8 cellular contexts compared by ENCODE assay signal in genomic region chr14:92511472-92512247, GRCh38. TPM values are rescaled to one million over a fixed set of nuclear protein-coding genes. Genes with fewer than 3 reads are reported as not detected.
A peak's percentile ranks its signal among the peaks of the same experiment; 100 is the strongest.
DNase-seq lines count a peak whose midpoint lies in the region; ATAC-seq and TF ChIP-seq lines count a peak whose summit lies in the region.

No MANE protein-coding gene starts in this region.

- H3K27ac ChIP-seq in SK-N-MC, result no peak overlapping the region
- H3K27ac ChIP-seq in foreskin keratinocyte, result peak overlapping the region; percentile 59

- TF ChIP-seq CTCF in foreskin keratinocyte (conservative IDR thresholded peaks at IDR 0.05), result no peak

- no peak overlapping the region for H3K4me3 ChIP-seq in SK-N-MC
- H3K4me3 ChIP-seq in skeletal muscle cell (ENCODE audit: low read depth, low read length), result no peak overlapping the region

- ATAC-seq in foreskin keratinocyte, result peak; percentile 80
- no peak for ATAC-seq in HG02970 (IDR thresholded peaks at IDR 0.05; ENCODE audit: low FRiP score, unreplicated experiment)
- ATAC-seq in GM19452 (IDR thresholded peaks at IDR 0.05; ENCODE audit: unreplicated experiment), result no peak

- DNase-seq in GM03348 (ENCODE audit: low spot score) (peak; percentile 90), SK-N-MC (ENCODE audit: low read depth, low spot score) (peak; percentile 1), foreskin keratinocyte (peak; percentile 83 to 95), skeletal muscle cell (ENCODE audit: low read depth) (peak; percentile 89), GDM1 (lab: John Stamatoyannopoulos, UW) (no peak)
- no peak for DNase-seq in stimulated activated CD8-positive, alpha-beta memory T cell treated with anti-CD3 and anti-CD28 coated beads, Interleukin-4, amount 100 ng/mL, for 48 hours

- H3K36me3 ChIP-seq in SK-N-MC (ENCODE audit: insufficient read depth, low read length), result no peaks in the 10 kb centered on the region

- no peak overlapping the region for H3K9ac ChIP-seq in SK-N-MC (ENCODE audit: insufficient read length)

- H3K4me1 ChIP-seq in foreskin keratinocyte, result peaks cover 18% of the 10 kb centered on the region

- H3K27me3 ChIP-seq in foreskin keratinocyte, result no peaks in the 10 kb centered on the region

- H3K9me3 ChIP-seq in SK-N-MC (ENCODE audit: low read depth, low read length), result no peaks in the 10 kb centered on the region

RNA-seq across cellular contexts. Expression of gene RIN3, which starts 1.9 kb away (rescaled TPM):
- total RNA-seq in foreskin keratinocyte, result 7.3 and 9.8 TPM in 2 replicates
- 8.4 and 11.9 TPM in 2 replicates for polyA plus RNA-seq in foreskin keratinocyte

Comparison
In these comparisons a context has a peak if more than half of its experiments do, and no peak if none do; other contexts are left out.
1. DNase-seq: peak in GM03348 (single experiment), SK-N-MC (single experiment), foreskin keratinocyte (2 of 2) and skeletal muscle cell (single experiment); none in stimulated activated CD8-positive, alpha-beta memory T cell treated with anti-CD3 and anti-CD28 coated beads, Interleukin-4, amount 100 ng/mL, for 48 hours (single experiment) and GDM1 (single experiment).